8 cellular contexts compared by ENCODE assay signal in genomic region chr15:90266061-90266431, GRCh38. TPM values are rescaled to one million over a fixed set of nuclear protein-coding genes. Genes with fewer than 3 reads are reported as not detected.
DNase-seq lines count a peak whose midpoint lies in the region; ATAC-seq and TF ChIP-seq lines count a peak whose summit lies in the region.

No MANE protein-coding gene starts in this region.

- intact Hi-C loops in dendritic cell treated with granulocyte-macrophage colony-stimulating factor and Interleukin-4, amounts not matched to agents 40 ng/mL and 50 ng/mL, for 4 days (cut with micrococcal nuclease): no loop called here

- no peak for TF ChIP-seq CTCF in AG10803 (conservative IDR thresholded peaks at IDR 0.05; ENCODE audit: low read length)
- TF ChIP-seq CTCF in WI38 (IDR thresholded peaks at IDR 0.05; ENCODE audit: low read depth, low read length): no peak

- DNase-seq in AG10803 (ENCODE audit: low read depth) (no peak), medulla oblongata (ENCODE audit: extremely low spot score) (peak; percentile 48), GF-D8 (lab: John Stamatoyannopoulos, UW) (no peak)
- DNase-seq in stimulated activated CD8-positive, alpha-beta memory T cell treated with anti-CD3 and anti-CD28 coated beads, Interleukin-2, amount 100 ng/mL, for 48 hours (ENCODE audit: low read depth in 2 of 2): peak; percentile 32 to 33

- peak; percentile 20 for ATAC-seq in GM19023 (IDR thresholded peaks at IDR 0.05; ENCODE audit: unreplicated experiment)

- peaks cover 33 to 37% (median 37%) of the 10 kb centered on the region in 3 donors for H3K4me1 Mint-ChIP-seq in IgD-negative memory B cell
- peaks cover 54% of the 10 kb centered on the region for H3K4me1 Mint-ChIP-seq in dendritic cell treated with granulocyte-macrophage colony-stimulating factor and Interleukin-4, amounts not matched to agents 40 ng/mL and 50 ng/mL, for 4 days (ENCODE audit: low read depth)

- H3K4me3 Mint-ChIP-seq in IgD-negative memory B cell: peak overlapping the region; percentile 91 to 98 (median 97)
- H3K4me3 Mint-ChIP-seq in dendritic cell treated with granulocyte-macrophage colony-stimulating factor and Interleukin-4, amounts not matched to agents 40 ng/mL and 50 ng/mL, for 4 days: peak overlapping the region; percentile 94

- no peaks in the 10 kb centered on the region for H3K27me3 Mint-ChIP-seq in IgD-negative memory B cell
- no peaks in the 10 kb centered on the region for H3K27me3 Mint-ChIP-seq in dendritic cell treated with granulocyte-macrophage colony-stimulating factor and Interleukin-4, amounts not matched to agents 40 ng/mL and 50 ng/mL, for 4 days

- peak overlapping the region; percentile 85 to 100 (median 99) for H3K27ac Mint-ChIP-seq in IgD-negative memory B cell
- H3K27ac Mint-ChIP-seq in dendritic cell treated with granulocyte-macrophage colony-stimulating factor and Interleukin-4, amounts not matched to agents 40 ng/mL and 50 ng/mL, for 4 days: peak overlapping the region; percentile 97

- H3K4me3 ChIP-seq in AG10803 (ENCODE audit: low read length): peak overlapping the region; percentile 92
- H3K4me3 ChIP-seq in WI38 (ENCODE audit: low read depth, low read length): peak overlapping the region; percentile 88

- peaks cover 2% of the 10 kb centered on the region for H3K36me3 Mint-ChIP-seq in IgD-negative memory B cell
- H3K36me3 Mint-ChIP-seq in dendritic cell treated with granulocyte-macrophage colony-stimulating factor and Interleukin-4, amounts not matched to agents 40 ng/mL and 50 ng/mL, for 4 days (ENCODE audit: low read depth): peaks cover 55% of the 10 kb centered on the region

- no peaks in the 10 kb centered on the region for H3K9me3 Mint-ChIP-seq in IgD-negative memory B cell
- H3K9me3 Mint-ChIP-seq in dendritic cell treated with granulocyte-macrophage colony-stimulating factor and Interleukin-4, amounts not matched to agents 40 ng/mL and 50 ng/mL, for 4 days: no peaks in the 10 kb centered on the region

RNA-seq across cellular contexts. Expression of gene NGRN, which starts 0.6 kb away (rescaled TPM):
- 63.4 TPM for polyA plus RNA-seq in IgD-negative memory B cell

RNA-seq across cellular contexts. Expression of gene TTLL13, which starts 16.7 kb away (rescaled TPM):
- 0.08 TPM for polyA plus RNA-seq in IgD-negative memory B cell

RNA-seq across cellular contexts. Expression of gene GDPGP1, which starts 32.0 kb away (rescaled TPM):
- polyA plus RNA-seq in IgD-negative memory B cell: 1.3 TPM

RNA-seq across cellular contexts. Expression of gene CIB1, which starts 32.3 kb away (rescaled TPM):
- polyA plus RNA-seq in IgD-negative memory B cell: 304 TPM

Comparison
In these comparisons a context has a peak if more than half of its experiments do, and no peak if none do; other contexts are left out.
1. DNase-seq: peak in medulla oblongata (single experiment) and stimulated activated CD8-positive, alpha-beta memory T cell treated with anti-CD3 and anti-CD28 coated beads, Interleukin-2, amount 100 ng/mL, for 48 hours (2 of 2); none in AG10803 (single experiment) and GF-D8 (single experiment).